Comparison of ENCODE assay signal across 1 cellular context in the genomic region with DNA sequence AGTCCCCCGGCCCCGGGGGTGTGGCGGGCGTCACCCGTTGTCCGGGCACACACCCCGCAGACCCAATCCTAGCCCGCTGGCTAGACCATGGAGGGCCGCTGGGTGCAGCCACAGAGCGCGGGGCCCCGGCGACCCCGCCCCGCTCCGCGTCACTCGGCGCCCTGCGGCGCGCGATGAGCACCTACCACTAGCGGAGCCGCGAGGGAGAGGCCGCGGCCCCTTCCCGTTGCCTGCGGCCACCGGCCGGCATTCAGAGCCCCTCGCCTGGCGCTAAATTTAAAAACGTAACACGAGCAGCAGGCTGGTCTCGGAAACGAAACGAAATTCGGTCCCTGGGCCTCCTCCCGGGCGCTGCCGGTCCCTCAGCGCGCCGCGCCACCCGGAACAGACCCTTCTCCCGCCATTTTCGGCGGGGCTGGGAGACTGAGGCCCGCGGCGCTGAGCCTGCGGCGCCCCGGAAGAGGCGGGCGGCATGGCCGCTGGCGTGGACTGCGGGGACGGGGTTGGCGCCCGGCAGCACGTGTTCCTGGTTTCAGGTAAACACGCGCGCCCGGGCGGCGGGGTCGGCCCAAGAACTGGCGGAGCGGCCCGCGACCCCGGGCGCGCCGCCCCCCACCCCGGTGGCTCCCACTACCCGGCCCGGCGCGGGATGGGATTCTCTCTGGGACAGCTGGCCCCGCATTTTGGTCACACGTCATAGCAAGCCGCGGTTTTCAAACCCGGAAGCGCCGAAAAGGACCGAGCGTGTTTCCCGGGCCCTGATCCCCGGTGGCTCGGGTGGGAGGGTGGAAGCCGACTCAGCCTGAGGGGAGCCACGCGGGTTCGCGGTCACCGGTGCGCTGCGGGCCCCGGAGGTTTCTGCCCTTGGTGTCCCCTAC.
A peak's percentile ranks its signal among the peaks of the same experiment; 100 is the strongest.
TF ChIP-seq lines count a peak whose summit lies in the region.

Gene RNASEH2B, plus strand, starts transcription at position 187 of the 878 bp plus-strand sequence. Its CDS starts 286 bp downstream, at position 473.

TF ChIP-seq in HepG2, 621 proteins besides CTCF, POLR2A, EP300 and RAD21 (continued from another document and continues in another):
- no peak for TF ChIP-seq RBM22 (optimal IDR thresholded peaks at IDR 0.05; ENCODE audit: low read length)
- no peak for TF ChIP-seq FOSL2 (CRISPR knock-in tag; IDR thresholded peaks at IDR 0.05)
- TF ChIP-seq ZNF333 (CRISPR knock-in tag; IDR thresholded peaks at IDR 0.05; ENCODE audit: borderline replicate concordance): peak; percentile 76; the same call in 1 of the 2 replicates
- no peak for TF ChIP-seq ZBTB43 (CRISPR knock-in tag; conservative IDR thresholded peaks at IDR 0.05)
- TF ChIP-seq MAX (IDR thresholded peaks at IDR 0.05): peak; percentile 94
- TF ChIP-seq ZHX1 (CRISPR knock-in tag; IDR thresholded peaks at IDR 0.05; ENCODE audit: low read depth): peak; percentile 18; the same call in 1 of the 2 replicates
- no peak for TF ChIP-seq NBN (conservative IDR thresholded peaks at IDR 0.05)
- TF ChIP-seq ZNF354B (CRISPR knock-in tag; IDR thresholded peaks at IDR 0.05): no peak
- TF ChIP-seq ZNF33B (CRISPR knock-in tag; IDR thresholded peaks at IDR 0.05): no peak
- TF ChIP-seq, protein P1, sequence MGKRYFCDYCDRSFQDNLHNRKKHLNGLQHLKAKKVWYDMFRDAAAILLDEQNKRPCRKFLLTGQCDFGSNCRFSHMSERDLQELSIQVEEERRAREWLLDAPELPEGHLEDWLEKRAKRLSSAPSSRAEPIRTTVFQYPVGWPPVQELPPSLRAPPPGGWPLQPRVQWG (CRISPR knock-in tag; IDR thresholded peaks at IDR 0.05; ENCODE audit: borderline replicate concordance, low read depth): no peak
- TF ChIP-seq TAF15 (IDR thresholded peaks at IDR 0.05; ENCODE audit: low read depth, low read length, poor library complexity, severe bottlenecking): peak; percentile 75
- TF ChIP-seq, protein P2, sequence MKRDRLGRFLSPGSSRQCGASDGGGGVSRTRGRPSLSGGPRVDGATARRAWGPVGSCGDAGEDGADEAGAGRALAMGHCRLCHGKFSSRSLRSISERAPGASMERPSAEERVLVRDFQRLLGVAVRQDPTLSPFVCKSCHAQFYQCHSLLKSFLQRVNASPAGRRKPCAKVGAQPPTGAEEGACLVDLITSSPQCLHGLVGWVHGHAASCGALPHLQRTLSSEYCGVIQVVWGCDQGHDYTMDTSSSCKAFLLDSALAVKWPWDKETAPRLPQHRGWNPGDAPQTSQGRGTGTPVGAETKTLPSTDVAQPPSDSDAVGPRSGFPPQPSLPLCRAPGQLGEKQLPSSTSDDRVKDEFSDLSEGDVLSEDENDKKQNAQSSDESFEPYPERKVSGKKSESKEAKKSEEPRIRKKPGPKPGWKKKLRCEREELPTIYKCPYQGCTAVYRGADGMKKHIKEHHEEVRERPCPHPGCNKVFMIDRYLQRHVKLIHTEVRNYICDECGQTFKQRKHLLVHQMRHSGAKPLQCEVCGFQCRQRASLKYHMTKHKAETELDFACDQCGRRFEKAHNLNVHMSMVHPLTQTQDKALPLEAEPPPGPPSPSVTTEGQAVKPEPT (CRISPR knock-in tag; IDR thresholded peaks at IDR 0.05; ENCODE audit: low read depth): no peak
- TF ChIP-seq ZNF556 (CRISPR knock-in tag; IDR thresholded peaks at IDR 0.05; ENCODE audit: borderline replicate concordance): 0 out of 2 replicates have a peak, but pooled peaks have one; percentile 76
- peak; percentile 73 for TF ChIP-seq TAF1 (CRISPR knock-in tag; IDR thresholded peaks at IDR 0.05)
- TF ChIP-seq ZNF34 (CRISPR knock-in tag; IDR thresholded peaks at IDR 0.05; ENCODE audit: borderline replicate concordance): no peak
- 0 out of 2 replicates have a peak, but pooled peaks have one; percentile 26 for TF ChIP-seq GATAD2A (CRISPR knock-in tag; IDR thresholded peaks at IDR 0.05)
- no peak for TF ChIP-seq ZNF329 (CRISPR knock-in tag; IDR thresholded peaks at IDR 0.05; ENCODE audit: low read depth)
- TF ChIP-seq KLF6 (CRISPR knock-in tag; IDR thresholded peaks at IDR 0.05): no peak; the same call in 1 of the 2 replicates
- TF ChIP-seq ZNF687 (CRISPR knock-in tag; IDR thresholded peaks at IDR 0.05): peak; percentile 96
- TF ChIP-seq IRF2 (CRISPR knock-in tag; IDR thresholded peaks at IDR 0.05): 0 out of 2 replicates have a peak, but pooled peaks have one; percentile 12
- no peak; the same call in 1 of the 2 replicates for TF ChIP-seq POGK (CRISPR knock-in tag; conservative IDR thresholded peaks at IDR 0.05)
- TF ChIP-seq ATAD3A (CRISPR knock-in tag; IDR thresholded peaks at IDR 0.05): no peak
- TF ChIP-seq ZNF136 (CRISPR knock-in tag; IDR thresholded peaks at IDR 0.05; ENCODE audit: low read depth): no peak
- TF ChIP-seq KMT2B (CRISPR knock-in tag; IDR thresholded peaks at IDR 0.05): peak; percentile 76; the same call in 1 of the 2 replicates
- no peak for TF ChIP-seq HNF1B (CRISPR knock-in tag; IDR thresholded peaks at IDR 0.05)
- peak; percentile 88 for TF ChIP-seq HOXA3 (CRISPR knock-in tag; IDR thresholded peaks at IDR 0.05)
- no peak for TF ChIP-seq ZNF564 (CRISPR knock-in tag; IDR thresholded peaks at IDR 0.05)
- no peak; the same call in 1 of the 2 replicates for TF ChIP-seq CAMTA2 (CRISPR knock-in tag; IDR thresholded peaks at IDR 0.05; ENCODE audit: borderline replicate concordance)
- no peak for TF ChIP-seq NPAS2 (CRISPR knock-in tag; IDR thresholded peaks at IDR 0.05; ENCODE audit: borderline replicate concordance)
- TF ChIP-seq ZSCAN12 (CRISPR knock-in tag; IDR thresholded peaks at IDR 0.05): peak; percentile 82; the same call in 1 of the 2 replicates
- TF ChIP-seq, protein P3, sequence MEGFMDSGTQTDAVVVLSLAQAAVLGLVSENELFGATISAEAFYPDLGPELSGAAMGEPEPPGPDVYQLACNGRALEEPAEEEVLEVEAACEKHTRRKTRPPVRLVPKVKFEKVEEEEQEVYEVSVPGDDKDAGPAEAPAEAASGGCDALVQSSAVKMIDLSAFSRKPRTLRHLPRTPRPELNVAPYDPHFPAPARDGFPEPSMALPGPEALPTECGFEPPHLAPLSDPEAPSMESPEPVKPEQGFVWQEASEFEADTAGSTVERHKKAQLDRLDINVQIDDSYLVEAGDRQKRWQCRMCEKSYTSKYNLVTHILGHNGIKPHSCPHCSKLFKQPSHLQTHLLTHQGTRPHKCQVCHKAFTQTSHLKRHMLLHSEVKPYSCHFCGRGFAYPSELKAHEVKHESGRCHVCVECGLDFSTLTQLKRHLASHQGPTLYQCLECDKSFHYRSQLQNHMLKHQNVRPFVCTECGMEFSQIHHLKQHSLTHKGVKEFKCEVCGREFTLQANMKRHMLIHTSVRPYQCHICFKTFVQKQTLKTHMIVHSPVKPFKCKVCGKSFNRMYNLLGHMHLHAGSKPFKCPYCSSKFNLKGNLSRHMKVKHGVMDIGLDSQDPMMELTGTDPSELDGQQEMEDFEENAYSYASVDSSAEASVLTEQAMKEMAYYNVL (CRISPR knock-in tag; IDR thresholded peaks at IDR 0.05; ENCODE audit: borderline replicate concordance): peak; percentile 79
- TF ChIP-seq ZNF121 (CRISPR knock-in tag; IDR thresholded peaks at IDR 0.05): peak; percentile 7; the same call in 1 of the 2 replicates
- no peak for TF ChIP-seq SNAPC5 (CRISPR knock-in tag; IDR thresholded peaks at IDR 0.05; ENCODE audit: borderline replicate concordance)
- TF ChIP-seq CERS6 (CRISPR knock-in tag; IDR thresholded peaks at IDR 0.05): no peak
- peak; percentile 48; the same call in 1 of the 2 replicates for TF ChIP-seq ZNF558 (CRISPR knock-in tag; IDR thresholded peaks at IDR 0.05; ENCODE audit: borderline replicate concordance)
